ENCODE assay signal across 9 cellular contexts in the genomic region with DNA sequence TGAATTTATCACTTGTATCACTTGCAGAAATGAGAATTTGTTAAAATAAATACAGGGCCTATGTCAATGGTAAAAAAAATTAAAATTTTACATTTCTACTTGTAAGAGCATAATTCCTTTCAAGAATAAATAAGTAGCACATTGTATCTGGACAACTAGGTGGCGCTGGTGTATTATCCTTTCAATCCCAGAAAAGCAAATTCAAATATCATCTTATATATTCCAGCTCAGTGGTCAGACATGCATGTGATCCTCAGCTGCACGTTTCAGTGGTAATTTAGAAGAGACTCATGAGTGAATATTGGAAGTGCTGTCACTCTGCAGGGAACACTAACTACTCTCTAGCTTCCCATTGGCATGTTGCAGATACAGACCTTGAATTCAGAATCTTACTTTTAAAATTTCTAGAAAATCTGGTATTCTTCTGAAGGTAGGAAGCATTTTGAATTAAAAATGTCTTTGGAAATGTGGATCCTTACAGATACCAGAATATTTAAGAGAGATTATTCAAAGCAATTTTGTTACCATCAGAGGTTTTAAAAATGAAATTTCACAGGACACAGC.
A peak's percentile ranks its signal among the peaks of the same experiment; 100 is the strongest.
DNase-seq lines count a peak whose midpoint lies in the region; ATAC-seq and TF ChIP-seq lines count a peak whose summit lies in the region.
"Had no signal": no experiment of that assay in that cellular context is flagged by ENCODE, and none has a peak within 500 bp of the region (broad histone marks: within the 10 kb centered on the region; RNA-seq: fewer than 3 reads in every experiment).

No MANE protein-coding gene starts in this region.

- peaks cover 0 to 16% (median 9%) of the 10 kb centered on the region in 6 donors for H3K9me3 Mint-ChIP-seq in immature natural killer cell
- H3K9me3 Mint-ChIP-seq: activated naive CD8-positive, alpha-beta T cell treated with anti-CD3 and anti-CD28 coated beads, Interleukin-2, amount 10 ng/mL, durations not matched to agents 7 days and 5 days had no signal

- H3K4me1 Mint-ChIP-seq in immature natural killer cell, result no peaks in the 10 kb centered on the region

- H3K4me3 ChIP-seq in GM12875 (ENCODE audit: low read depth, low read length), result no peak overlapping the region
- H3K4me3 ChIP-seq in WI38 (ENCODE audit: low read depth, low read length), result no peak overlapping the region

- H3K27ac Mint-ChIP-seq in immature natural killer cell, result no peak overlapping the region
- H3K27ac Mint-ChIP-seq: activated naive CD8-positive, alpha-beta T cell treated with anti-CD3 and anti-CD28 coated beads, Interleukin-2, amount 10 ng/mL, durations not matched to agents 7 days and 5 days had no signal

- ATAC-seq in HG02571 (IDR thresholded peaks at IDR 0.05; ENCODE audit: unreplicated experiment) (no peak), GM19463 (IDR thresholded peaks at IDR 0.05; ENCODE audit: unreplicated experiment) (no peak)

- peak; percentile 28; the same call in 1 of the 2 replicates for TF ChIP-seq CTCF in GM12875 (IDR thresholded peaks at IDR 0.05; ENCODE audit: borderline replicate concordance, insufficient read depth, low read depth, low read length)
- peak; percentile 20; the same call in 1 of the 2 replicates for TF ChIP-seq CTCF in WI38 (IDR thresholded peaks at IDR 0.05; ENCODE audit: low read depth, low read length)

- peak; percentile 67 for DNase-seq in A172 (ENCODE audit: low spot score)
- DNase-seq in NCI-H2107 treated with DMSO at 0.1 percent for 48 hours (lab: John Stamatoyannopoulos, UW; ENCODE audit: unreplicated experiment), result peak; percentile 76
- DNase-seq in iris pigment epithelial cell (ENCODE audit: low read depth), result peak; percentile 72
- DNase-seq in immature natural killer cell, result no peak
- DNase-seq: activated naive CD8-positive, alpha-beta T cell treated with anti-CD3 and anti-CD28 coated beads, Interleukin-2, amount 10 ng/mL, durations not matched to agents 7 days and 5 days had no signal

- H3K36me3 Mint-ChIP-seq in immature natural killer cell, result no peaks in the 10 kb centered on the region
- H3K36me3 Mint-ChIP-seq: activated naive CD8-positive, alpha-beta T cell treated with anti-CD3 and anti-CD28 coated beads, Interleukin-2, amount 10 ng/mL, durations not matched to agents 7 days and 5 days had no signal

- no peak overlapping the region for H3K4me3 Mint-ChIP-seq in immature natural killer cell
- H3K4me3 Mint-ChIP-seq: activated naive CD8-positive, alpha-beta T cell treated with anti-CD3 and anti-CD28 coated beads, Interleukin-2, amount 10 ng/mL, durations not matched to agents 7 days and 5 days had no signal

- peaks cover 0 to 2% (median 0%) of the 10 kb centered on the region in 3 donors for H3K27me3 Mint-ChIP-seq in immature natural killer cell (ENCODE audit: low read depth in 3 of 3)
- H3K27me3 Mint-ChIP-seq: activated naive CD8-positive, alpha-beta T cell treated with anti-CD3 and anti-CD28 coated beads, Interleukin-2, amount 10 ng/mL, durations not matched to agents 7 days and 5 days had no signal

Comparison
In these comparisons a context has a peak if more than half of its experiments do, and no peak if none do; other contexts are left out.
1. DNase-seq: peak in A172 (single experiment), NCI-H2107 treated with DMSO at 0.1 percent for 48 hours (single experiment) and iris pigment epithelial cell (single experiment); none in immature natural killer cell (0 of 3).